1 cellular context compared by ENCODE assay signal in the genomic region with DNA sequence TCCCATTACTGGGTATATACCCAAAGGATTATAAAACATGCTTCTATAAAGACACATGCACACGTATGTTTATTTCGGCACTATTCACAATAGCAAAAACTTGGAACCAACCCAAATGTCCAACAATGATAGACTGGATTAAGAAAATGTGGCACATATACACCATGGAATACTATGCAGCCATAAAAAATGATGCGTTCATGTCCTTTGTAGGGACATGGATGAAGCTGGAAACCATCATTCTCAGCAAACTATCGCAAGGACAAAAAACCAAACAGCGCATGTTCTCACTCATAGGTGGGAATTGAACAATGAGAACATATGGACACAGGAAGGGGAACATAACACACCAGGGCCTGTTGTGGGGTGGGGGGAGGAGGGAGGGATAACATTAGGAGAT.
TF ChIP-seq lines count a peak whose summit lies in the region.
"Not testable (repeated sequence)": the region's sequence is repeated elsewhere in the genome, so short reads cannot be mapped to it uniquely, and the experiment has no call there.

No MANE protein-coding gene starts in this region.

- CTCF ChIA-PET in HEK293 (lab: Yijun Ruan, JAX) = not testable (repeated sequence)

- H3K36me3 ChIP-seq in HEK293 (ENCODE audit: control insufficient read depth in 2 of 2, insufficient read depth in 1 of 2, low read length in 2 of 2) = not testable (repeated sequence)

- not testable (repeated sequence) for TF ChIP-seq CTCF in HEK293 (tag by site-specific recombination; IDR thresholded peaks at IDR 0.05)

- H3K27ac ChIP-seq in HEK293 (ENCODE audit: extremely low read depth, low read depth, low read length) = not testable (repeated sequence)

- POLR2A ChIA-PET in HEK293 (lab: Yijun Ruan, JAX) = not testable (repeated sequence)

- H3K4me1 ChIP-seq in HEK293 (ENCODE audit: control insufficient read depth, insufficient read depth, low read length) = not testable (repeated sequence)

- H3K9me3 ChIP-seq in HEK293 (ENCODE audit: control insufficient read depth, insufficient read depth, low read depth, low read length) = not testable (repeated sequence)

- not testable (repeated sequence) for H3K4me3 ChIP-seq in HEK293 (ENCODE audit: low read depth, low read length)

TF ChIP-seq in HEK293, 187 proteins besides CTCF, POLR2A, EP300 and RAD21:
- peak; percentile 90 for TF ChIP-seq ZNF146 (tag by site-specific recombination; IDR thresholded peaks at IDR 0.05)
